Comparison of ENCODE assay signal across 12 cellular contexts in genomic region chr9:98809311-98810105, GRCh38. TPM values are rescaled to one million over a fixed set of nuclear protein-coding genes. Genes with fewer than 3 reads are reported as not detected.
DNase-seq lines count a peak whose midpoint lies in the region; ATAC-seq and TF ChIP-seq lines count a peak whose summit lies in the region.
"Had no signal": no experiment of that assay in that cellular context is flagged by ENCODE, and none has a peak within 500 bp of the region (broad histone marks: within the 10 kb centered on the region; RNA-seq: fewer than 3 reads in every experiment).

No MANE protein-coding gene starts in this region.

- H3K4me1 Mint-ChIP-seq in effector memory CD8-positive, alpha-beta T cell (ENCODE audit: low read depth in 2 of 2): peaks cover 15 to 26% of the 10 kb centered on the region in 2 donors

- no peaks in the 10 kb centered on the region for H3K9me2 ChIP-seq in neural cell (ENCODE audit: insufficient read depth, low read length)

- H3K79me2 ChIP-seq in neural cell (replicated peaks; ENCODE audit: insufficient read depth, low read length): no peaks in the 10 kb centered on the region

- H3K4me2 ChIP-seq in neural cell (ENCODE audit: low read length): no peak overlapping the region

- no peak overlapping the region for H3K27ac Mint-ChIP-seq in effector memory CD8-positive, alpha-beta T cell

- DNase-seq in DMS 273 (lab: John Stamatoyannopoulos, UW; ENCODE audit: unreplicated experiment) (peak; percentile 21), DMS 273 treated with DMSO at 0.1 percent for 48 hours (lab: John Stamatoyannopoulos, UW) (no peak), NCI-H524 treated with DMSO at 0.1 percent for 48 hours (lab: John Stamatoyannopoulos, UW) (peak; percentile 56), NCI-H526 treated with DMSO at 0.1 percent for 48 hours (lab: John Stamatoyannopoulos, UW) (no peak)
- DNase-seq in effector memory CD8-positive, alpha-beta T cell: no peak
- DNase-seq: Karpas-422, retina had no signal

- H3K9me3 Mint-ChIP-seq in effector memory CD8-positive, alpha-beta T cell: no peaks in the 10 kb centered on the region

- peak overlapping the region; percentile 14 for H3K4me3 ChIP-seq in neural cell (ENCODE audit: low read length)

- H3K4me3 Mint-ChIP-seq in effector memory CD8-positive, alpha-beta T cell: peak overlapping the region; percentile 79 to 81

- H3K27ac ChIP-seq in neural cell (ENCODE audit: low read length): no peak overlapping the region
- H3K27ac ChIP-seq: 22Rv1 had no signal

- no peak for TF ChIP-seq EP300 in neural cell (conservative IDR thresholded peaks at IDR 0.05; ENCODE audit: poor library complexity, severe bottlenecking)

- no peak for TF ChIP-seq RAD21 in neural cell (conservative IDR thresholded peaks at IDR 0.05)

- no peak overlapping the region for H3K9ac ChIP-seq in neural cell (ENCODE audit: low read length)

- peaks cover 6% of the 10 kb centered on the region for H3K36me3 Mint-ChIP-seq in effector memory CD8-positive, alpha-beta T cell (ENCODE audit: insufficient read depth)

- no peaks in the 10 kb centered on the region for H4K20me1 ChIP-seq in neural cell (ENCODE audit: insufficient read depth)

- H2AFZ ChIP-seq in neural cell (ENCODE audit: low read depth, low read length): no peak overlapping the region

- H3K27me3 ChIP-seq in neural cell (ENCODE audit: insufficient read depth, low read depth, low read length): no peaks in the 10 kb centered on the region
- H3K27me3 ChIP-seq: Peyer's patch had no signal

- H3F3A ChIP-seq in neural cell (ENCODE audit: insufficient read depth, low read length, poor library complexity, severe bottlenecking): peaks cover 6% of the 10 kb centered on the region

- no peaks in the 10 kb centered on the region for H3K9me3 ChIP-seq in neural cell (ENCODE audit: low read length)
- H3K9me3 ChIP-seq: Peyer's patch had no signal

- H3K36me3 ChIP-seq in neural cell (ENCODE audit: insufficient read depth, low read length): no peaks in the 10 kb centered on the region
- H3K36me3 ChIP-seq: Peyer's patch had no signal

- peaks cover 0 to 5% of the 10 kb centered on the region in 2 donors for H3K27me3 Mint-ChIP-seq in effector memory CD8-positive, alpha-beta T cell

- no peak for ATAC-seq in effector memory CD8-positive, alpha-beta T cell (replicated peaks)
- ATAC-seq in HG03520 (IDR thresholded peaks at IDR 0.05; ENCODE audit: unreplicated experiment) (no peak), GM19324 (IDR thresholded peaks at IDR 0.05; ENCODE audit: low FRiP score, unreplicated experiment) (no peak)

- TF ChIP-seq CTCF in neural cell (IDR thresholded peaks at IDR 0.05; ENCODE audit: poor library complexity, severe bottlenecking): no peak

TF ChIP-seq in neural cell, 6 proteins besides CTCF, POLR2A, EP300 and RAD21:
- TF ChIP-seq EZH2 (IDR thresholded peaks at IDR 0.05; ENCODE audit: borderline replicate concordance, insufficient read depth, low read length, poor library complexity, severe bottlenecking): no peak
- TF ChIP-seq SMC3 (conservative IDR thresholded peaks at IDR 0.05; ENCODE audit: poor library complexity): no peak
- no peak for TF ChIP-seq TAF1 (IDR thresholded peaks at IDR 0.05; ENCODE audit: low read depth)
- TF ChIP-seq MXI1 (conservative IDR thresholded peaks at IDR 0.05; ENCODE audit: poor library complexity, severe bottlenecking): no peak
- no peak for TF ChIP-seq POLR2AphosphoS5 (IDR thresholded peaks at IDR 0.05)
- no peak for TF ChIP-seq REST (IDR thresholded peaks at IDR 0.05; ENCODE audit: borderline replicate concordance)
TF ChIP-seq in neural cell: peak in this region for 0.

RNA-seq across cellular contexts. Expression of gene GALNT12, which starts 2.0 kb away (rescaled TPM):
- polyA plus RNA-seq in neural cell: 8.4 and 8.9 TPM in 2 replicates
- polyA minus RNA-seq in neural cell: 3.2 and 3.6 TPM in 2 replicates

RNA-seq across cellular contexts. Expression of gene ANKS6, which starts 13.2 kb away (rescaled TPM):
- 9.9 and 16.6 TPM in 2 replicates for polyA plus RNA-seq in neural cell
- 8.3 and 8.8 TPM in 2 replicates for polyA minus RNA-seq in neural cell

Comparison
In these comparisons a context has a peak if more than half of its experiments do, and no peak if none do; other contexts are left out.
1. DNase-seq: peak in DMS 273 (single experiment) and NCI-H524 treated with DMSO at 0.1 percent for 48 hours (single experiment); none in DMS 273 treated with DMSO at 0.1 percent for 48 hours (single experiment), effector memory CD8-positive, alpha-beta T cell (0 of 3) and NCI-H526 treated with DMSO at 0.1 percent for 48 hours (single experiment).